In genomic region chr11:4605057-4605456, GRCh38 we compare ENCODE assay signal across 33 cellular contexts. TPM values are rescaled to one million over a fixed set of nuclear protein-coding genes. Genes with fewer than 3 reads are reported as not detected.
"Had no signal": no experiment of that assay in that cellular context is flagged by ENCODE, and none has a peak within 500 bp of the region (broad histone marks: within the 10 kb centered on the region; RNA-seq: fewer than 3 reads in every experiment).

No MANE protein-coding gene starts in this region.

- H3K4me3 ChIP-seq: coronary artery, dorsolateral prefrontal cortex, esophagus squamous epithelium, gastrocnemius medialis, heart right ventricle, left lung, lower lobe of right lung, mucosa of descending colon had no signal

- H3K9me3 ChIP-seq: esophagus squamous epithelium, gastrocnemius medialis, heart right ventricle, left lung, lower lobe of right lung, mucosa of descending colon had no signal

- H3K27ac ChIP-seq: coronary artery, dorsolateral prefrontal cortex, esophagus squamous epithelium, gastrocnemius medialis, heart right ventricle, left lung, lower lobe of right lung had no signal

- H3K27me3 ChIP-seq: dorsolateral prefrontal cortex, esophagus squamous epithelium, gastrocnemius medialis, heart right ventricle, left lung had no signal

- ATAC-seq: gastrocnemius medialis, heart right ventricle, left cardiac atrium, left lung, left ventricle myocardium superior, lower lobe of right lung, mucosa of descending colon had no signal

- FAIRE-seq: colon, endothelial cell of umbilical vein, islet of Langerhans, keratinocyte had no signal

- DNase-seq: dermis blood vessel endothelial cell; dorsolateral prefrontal cortex; effector CD4-positive, alpha-beta T cell; effector memory CD4-positive, alpha-beta T cell; esophagus squamous epithelium; foreskin fibroblast; foreskin melanocyte; gastrocnemius medialis; glutamatergic neuron; head of caudate nucleus; heart right ventricle; hippocampal formation; left cardiac atrium; left lung; left ventricle myocardium superior; lower lobe of right lung; mesenchymal stem cell; mucosa of descending colon; naive B cell had no signal

RNA-seq across cellular contexts. Expression of gene OR52I1, which starts 11.2 kb away (rescaled TPM):
- total RNA-seq: dermis blood vessel endothelial cell, endothelial cell of umbilical vein, epithelial cell of proximal tubule, esophagus squamous epithelium, gastrocnemius medialis, glomerular endothelial cell, heart right ventricle, kidney epithelial cell, left cardiac atrium, left lung, left ventricle myocardium superior, lower leg skin, lower lobe of right lung, lung microvascular endothelial cell, mesenteric fat pad, mesothelial cell of epicardium, mucosa of descending colon, myocyte had no signal
- polyA plus RNA-seq: endothelial cell of umbilical vein, esophagus, heart right ventricle, keratinocyte had no signal

RNA-seq across cellular contexts. Expression of gene OR52I2, which starts 23.5 kb away (rescaled TPM):
- total RNA-seq: dermis blood vessel endothelial cell, dorsolateral prefrontal cortex, endothelial cell of umbilical vein, epithelial cell of proximal tubule, esophagus squamous epithelium, gastrocnemius medialis, glomerular endothelial cell, heart right ventricle, kidney epithelial cell, left cardiac atrium, left lung, left ventricle myocardium superior, lower leg skin, lower lobe of right lung, lung microvascular endothelial cell, mesenteric fat pad, mesothelial cell of epicardium, mucosa of descending colon, myocyte had no signal
- polyA plus RNA-seq: endothelial cell of umbilical vein, esophagus, heart right ventricle, keratinocyte had no signal

RNA-seq across cellular contexts. Expression of gene OR51D1, which starts 32.2 kb away (rescaled TPM):
- total RNA-seq: dermis blood vessel endothelial cell, dorsolateral prefrontal cortex, endothelial cell of umbilical vein, epithelial cell of proximal tubule, esophagus squamous epithelium, gastrocnemius medialis, glomerular endothelial cell, heart right ventricle, kidney epithelial cell, left cardiac atrium, left lung, left ventricle myocardium superior, lower leg skin, lower lobe of right lung, lung microvascular endothelial cell, mesenteric fat pad, mesothelial cell of epicardium, mucosa of descending colon, myocyte had no signal
- polyA plus RNA-seq: endothelial cell of umbilical vein, esophagus, heart right ventricle, keratinocyte had no signal

RNA-seq across cellular contexts. Expression of gene OR51E1, which starts 38.7 kb away (rescaled TPM):
- total RNA-seq: dermis blood vessel endothelial cell, endothelial cell of umbilical vein, epithelial cell of proximal tubule, glomerular endothelial cell, kidney epithelial cell, left lung, lower lobe of right lung, lung microvascular endothelial cell, mesothelial cell of epicardium, myocyte had no signal
- polyA plus RNA-seq: endothelial cell of umbilical vein, keratinocyte had no signal
